1 cellular context compared by ENCODE assay signal in genomic region chr10:125999694-126000093, GRCh38.
A peak's percentile ranks its signal among the peaks of the same experiment; 100 is the strongest.
TF ChIP-seq lines count a peak whose summit lies in the region.

No MANE protein-coding gene starts in this region.

TF ChIP-seq in SK-N-SH, 30 proteins besides CTCF, POLR2A, EP300 and RAD21 (continued from another document):
- TF ChIP-seq NFIC (IDR thresholded peaks at IDR 0.05; ENCODE audit: borderline replicate concordance) (no peak), RXRA (IDR thresholded peaks at IDR 0.05; ENCODE audit: borderline replicate concordance, low read depth) (no peak), MXI1 (IDR thresholded peaks at IDR 0.05; ENCODE audit: low read depth, low read length) (no peak), JUND (IDR thresholded peaks at IDR 0.05) (peak; percentile 44), TCF12 (IDR thresholded peaks at IDR 0.05) (peak; percentile 52; the same call in 1 of the 2 replicates)
TF ChIP-seq in SK-N-SH: peak in this region for 3.
